Comparison of ENCODE assay signal across 31 cellular contexts in genomic region chr14:92384461-92385133, GRCh38.
"Had no signal": no experiment of that assay in that cellular context is flagged by ENCODE, and none has a peak within 500 bp of the region (broad histone marks: within the 10 kb centered on the region; RNA-seq: fewer than 3 reads in every experiment).

No MANE protein-coding gene starts in this region.

- H3K4me3 ChIP-seq: ovary, skin epidermis, uterus had no signal

- H3K27me3 Mint-ChIP-seq: activated CD4-positive, alpha-beta memory T cell treated with anti-CD3 and anti-CD28 coated beads for 36 hours; activated CD4-positive, alpha-beta T cell treated with anti-CD3 and anti-CD28 coated beads, Interleukin-2, amount 10 ng/mL, durations not matched to agents 24 days and 14 days; activated naive CD8-positive, alpha-beta T cell treated with anti-CD3 and anti-CD28 coated beads, Interleukin-2, amount 50 U/mL, for 24 hours; activated T-helper 17 cell treated with anti-CD3 and anti-CD28 coated beads, Interleukin-2, amount 50 U/mL, for 72 hours; stimulated activated naive CD8-positive, alpha-beta T cell treated with anti-CD3 and anti-CD28 coated beads, Interleukin-15, amount 100 ng/mL, for 72 hours had no signal

- DNase-seq: activated CD4-positive, alpha-beta memory T cell treated with anti-CD3 and anti-CD28 coated beads for 36 hours; activated CD4-positive, alpha-beta T cell treated with anti-CD3 and anti-CD28 coated beads, Interleukin-2, amount 10 ng/mL, durations not matched to agents 24 days and 14 days; activated CD4-positive, CD25-positive, alpha-beta regulatory T cell treated with anti-CD3 and anti-CD28 coated beads, Interleukin-2, amount 50 U/mL, for 72 hours; activated CD8-positive, alpha-beta memory T cell treated with anti-CD3 and anti-CD28 coated beads, Interleukin-2, amount 50 U/mL, for 4 hours; activated gamma-delta T cell treated with Interleukin-2 at 50 U/mL for 16 hours; activated naive CD4-positive, alpha-beta T cell treated with anti-CD3 and anti-CD28 coated beads, Interleukin-2, amount 50 U/mL, for 16 hours; activated naive CD8-positive, alpha-beta T cell treated with anti-CD3 and anti-CD28 coated beads, Interleukin-2, amount 50 U/mL, for 24 hours; activated T-cell treated with anti-CD3 and anti-CD28 coated beads, Interleukin-2, amount 50 U/mL, for 4 hours; amygdala; dermis blood vessel endothelial cell; effector CD8-positive, alpha-beta T cell; foreskin fibroblast; head of caudate nucleus; hippocampal formation; left cardiac atrium; left ventricle myocardium superior; ovary; stimulated activated CD4-positive, alpha-beta T cell treated with anti-CD3 and anti-CD28 coated beads, Interleukin-12 subunit alpha, Interleukin-12 subunit beta, amount 100 ng/mL, for 4 hours; stimulated activated CD4-positive, alpha-beta T cell treated with anti-CD3 and anti-CD28 coated beads, Interleukin-4, amount 100 ng/mL, for 1 hour; stimulated activated naive CD8-positive, alpha-beta T cell treated with anti-CD3 and anti-CD28 coated beads, Interleukin-15, amount 100 ng/mL, for 72 hours; substantia nigra; T-helper 9 cell; uterus had no signal

- H3K27ac Mint-ChIP-seq: activated CD4-positive, alpha-beta memory T cell treated with anti-CD3 and anti-CD28 coated beads for 36 hours; activated CD4-positive, alpha-beta T cell treated with anti-CD3 and anti-CD28 coated beads, Interleukin-2, amount 10 ng/mL, durations not matched to agents 24 days and 14 days; activated naive CD8-positive, alpha-beta T cell treated with anti-CD3 and anti-CD28 coated beads, Interleukin-2, amount 50 U/mL, for 24 hours; activated T-helper 17 cell treated with anti-CD3 and anti-CD28 coated beads, Interleukin-2, amount 50 U/mL, for 72 hours; nephron; progenitor cell of endocrine pancreas; stimulated activated memory B cell treated with anti-CD40 and anti-IgM and Interleukin-4, amounts not matched to agents 10 μg/mL and 1 μg/mL and 100 μg/mL, for 72 hours; T-helper 1 cell treated with Interleukin-12 subunit alpha and Interleukin-12 subunit beta and Interleukin-4 antibody, amounts not matched to agents 30 μg/mL and 1 μg/mL, for 36 hours; type B pancreatic cell had no signal

- H3K9me3 ChIP-seq: ovary, uterus had no signal

- H3K36me3 Mint-ChIP-seq: activated CD4-positive, alpha-beta memory T cell treated with anti-CD3 and anti-CD28 coated beads for 36 hours; stimulated activated memory B cell treated with anti-CD40 and anti-IgM and Interleukin-4, amounts not matched to agents 10 μg/mL and 1 μg/mL and 100 μg/mL, for 72 hours; type B pancreatic cell had no signal

- H3K4me3 Mint-ChIP-seq: activated CD4-positive, alpha-beta memory T cell treated with anti-CD3 and anti-CD28 coated beads for 36 hours; activated CD4-positive, alpha-beta T cell treated with anti-CD3 and anti-CD28 coated beads, Interleukin-2, amount 10 ng/mL, durations not matched to agents 24 days and 14 days; activated naive CD8-positive, alpha-beta T cell treated with anti-CD3 and anti-CD28 coated beads, Interleukin-2, amount 50 U/mL, for 24 hours; activated T-cell treated with anti-CD3 and anti-CD28 coated beads, Interleukin-2, amount 50 U/mL, for 4 hours; activated T-helper 17 cell treated with anti-CD3 and anti-CD28 coated beads, Interleukin-2, amount 50 U/mL, for 72 hours; nephron; stimulated activated memory B cell treated with anti-CD40 and anti-IgM and Interleukin-4, amounts not matched to agents 10 μg/mL and 1 μg/mL and 100 μg/mL, for 72 hours; stimulated activated naive CD8-positive, alpha-beta T cell treated with anti-CD3 and anti-CD28 coated beads, Interleukin-15, amount 100 ng/mL, for 72 hours; T-helper 1 cell treated with Interleukin-12 subunit alpha and Interleukin-12 subunit beta and Interleukin-4 antibody, amounts not matched to agents 30 μg/mL and 1 μg/mL, for 36 hours; type B pancreatic cell had no signal

- H3K27ac ChIP-seq: ovary, skin epidermis, uterus, VCaP had no signal

- H3K4me1 Mint-ChIP-seq: activated CD4-positive, alpha-beta T cell treated with anti-CD3 and anti-CD28 coated beads, Interleukin-2, amount 10 ng/mL, durations not matched to agents 24 days and 14 days; activated naive CD8-positive, alpha-beta T cell treated with anti-CD3 and anti-CD28 coated beads, Interleukin-2, amount 50 U/mL, for 24 hours; activated T-helper 17 cell treated with anti-CD3 and anti-CD28 coated beads, Interleukin-2, amount 50 U/mL, for 72 hours had no signal

- H3K9me3 Mint-ChIP-seq: activated CD4-positive, alpha-beta memory T cell treated with anti-CD3 and anti-CD28 coated beads for 36 hours; activated CD4-positive, alpha-beta T cell treated with anti-CD3 and anti-CD28 coated beads, Interleukin-2, amount 10 ng/mL, durations not matched to agents 24 days and 14 days; activated naive CD8-positive, alpha-beta T cell treated with anti-CD3 and anti-CD28 coated beads, Interleukin-2, amount 50 U/mL, for 24 hours; activated T-cell treated with anti-CD3 and anti-CD28 coated beads, Interleukin-2, amount 50 U/mL, for 4 hours; activated T-helper 17 cell treated with anti-CD3 and anti-CD28 coated beads, Interleukin-2, amount 50 U/mL, for 72 hours; nephron; stimulated activated memory B cell treated with anti-CD40 and anti-IgM and Interleukin-4, amounts not matched to agents 10 μg/mL and 1 μg/mL and 100 μg/mL, for 72 hours; stimulated activated naive CD8-positive, alpha-beta T cell treated with anti-CD3 and anti-CD28 coated beads, Interleukin-15, amount 100 ng/mL, for 72 hours; T-helper 1 cell treated with Interleukin-12 subunit alpha and Interleukin-12 subunit beta and Interleukin-4 antibody, amounts not matched to agents 30 μg/mL and 1 μg/mL, for 36 hours; type B pancreatic cell had no signal

- H3K36me3 ChIP-seq: ovary, uterus had no signal

- H3K27me3 ChIP-seq: ovary, uterus had no signal

- H3K4me1 ChIP-seq: uterus had no signal
